In genomic region chr5:53479045-53479655, GRCh38 we compare ENCODE assay signal across 8 cellular contexts. TPM values are rescaled to one million over a fixed set of nuclear protein-coding genes. Genes with fewer than 3 reads are reported as not detected.
DNase-seq lines count a peak whose midpoint lies in the region; ATAC-seq and TF ChIP-seq lines count a peak whose summit lies in the region.

No MANE protein-coding gene starts in this region.

- no peaks in the 10 kb centered on the region for H3K36me3 Mint-ChIP-seq in activated naive CD4-positive, alpha-beta T cell treated with anti-CD3 and anti-CD28 coated beads, Interleukin-2, amount 10 ng/mL, durations not matched to agents 7 days and 5 days
- H3K36me3 Mint-ChIP-seq in activated naive CD8-positive, alpha-beta T cell treated with anti-CD3 and anti-CD28 coated beads for 36 hours: no peaks in the 10 kb centered on the region

- H3K4me1 ChIP-seq in left lung (peaks cover 3 to 44% of the 10 kb centered on the region in 2 donors), upper lobe of right lung (peaks cover 3% of the 10 kb centered on the region)

- no peaks in the 10 kb centered on the region for H3K9me3 Mint-ChIP-seq in activated naive CD4-positive, alpha-beta T cell treated with anti-CD3 and anti-CD28 coated beads, Interleukin-2, amount 10 ng/mL, durations not matched to agents 7 days and 5 days
- H3K9me3 Mint-ChIP-seq in activated naive CD8-positive, alpha-beta T cell treated with anti-CD3 and anti-CD28 coated beads for 36 hours: no peaks in the 10 kb centered on the region

- H3K4me1 Mint-ChIP-seq in activated naive CD4-positive, alpha-beta T cell treated with anti-CD3 and anti-CD28 coated beads, Interleukin-2, amount 10 ng/mL, durations not matched to agents 7 days and 5 days: peaks cover 40% of the 10 kb centered on the region
- peaks cover 24% of the 10 kb centered on the region for H3K4me1 Mint-ChIP-seq in activated naive CD8-positive, alpha-beta T cell treated with anti-CD3 and anti-CD28 coated beads for 36 hours

- peak overlapping the region; percentile 57 to 65 for H3K4me3 ChIP-seq in left lung
- H3K4me3 ChIP-seq in upper lobe of right lung: peak overlapping the region; percentile 71

- peaks cover 73% of the 10 kb centered on the region for H3K27me3 Mint-ChIP-seq in activated naive CD4-positive, alpha-beta T cell treated with anti-CD3 and anti-CD28 coated beads, Interleukin-2, amount 10 ng/mL, durations not matched to agents 7 days and 5 days
- peaks cover 80% of the 10 kb centered on the region for H3K27me3 Mint-ChIP-seq in activated naive CD8-positive, alpha-beta T cell treated with anti-CD3 and anti-CD28 coated beads for 36 hours

- H3K36me3 ChIP-seq in left lung: no peaks in the 10 kb centered on the region
- H3K36me3 ChIP-seq in upper lobe of right lung: no peaks in the 10 kb centered on the region

- TF ChIP-seq CTCF in left lung (IDR thresholded peaks at IDR 0.05) (no peak), upper lobe of right lung (IDR thresholded peaks at IDR 0.05) (no peak)

- CTCF ChIA-PET in activated naive CD4-positive, alpha-beta T cell treated with anti-CD3 and anti-CD28 coated beads, Interleukin-2, amount 10 ng/mL, durations not matched to agents 7 days and 5 days (lab: Charles Lee): interaction anchor here (3.5 kb wide), 1 partner anchor 750 kb away, joined by 17 read pairs; no protein-coding TSS in a partner anchor

- peak overlapping the region; percentile 48 to 69 for H3K27ac ChIP-seq in left lung
- H3K27ac ChIP-seq in upper lobe of right lung: peak overlapping the region; percentile 51

- H3K27ac Mint-ChIP-seq in activated naive CD4-positive, alpha-beta T cell treated with anti-CD3 and anti-CD28 coated beads, Interleukin-2, amount 10 ng/mL, durations not matched to agents 7 days and 5 days: no peak overlapping the region
- peak overlapping the region; percentile 21 for H3K27ac Mint-ChIP-seq in activated naive CD8-positive, alpha-beta T cell treated with anti-CD3 and anti-CD28 coated beads for 36 hours

- H3K9me3 ChIP-seq in left lung: no peaks in the 10 kb centered on the region
- H3K9me3 ChIP-seq in upper lobe of right lung: no peaks in the 10 kb centered on the region

- peaks cover 0 to 67% of the 10 kb centered on the region in 2 donors for H3K27me3 ChIP-seq in left lung
- peaks cover 3% of the 10 kb centered on the region for H3K27me3 ChIP-seq in upper lobe of right lung

- peak overlapping the region; percentile 80 for H3K4me3 Mint-ChIP-seq in activated naive CD4-positive, alpha-beta T cell treated with anti-CD3 and anti-CD28 coated beads, Interleukin-2, amount 10 ng/mL, durations not matched to agents 7 days and 5 days
- H3K4me3 Mint-ChIP-seq in activated naive CD8-positive, alpha-beta T cell treated with anti-CD3 and anti-CD28 coated beads for 36 hours: peak overlapping the region; percentile 87

- intact Hi-C loops in left lung (cut with DNase I): loop anchor here in 1 of 2 donors (5.0 kb wide), 1 partner anchor 748 kb away; no protein-coding TSS in a partner anchor
- intact Hi-C loops in upper lobe of right lung (cut with DNase I): loop anchor here (10.0 kb wide), 1 partner anchor 736 kb away; no protein-coding TSS in a partner anchor

- ATAC-seq in left lung (no peak), upper lobe of right lung (no peak), GM18511 (IDR thresholded peaks at IDR 0.05; ENCODE audit: unreplicated experiment) (no peak), GM21825 (IDR thresholded peaks at IDR 0.05; ENCODE audit: unreplicated experiment) (no peak)

- no peak for DNase-seq in activated naive CD4-positive, alpha-beta T cell treated with anti-CD3 and anti-CD28 coated beads, Interleukin-2, amount 10 ng/mL, durations not matched to agents 7 days and 5 days
- DNase-seq in activated naive CD4-positive, alpha-beta T cell treated with anti-CD3 and anti-CD28 coated beads, Interleukin-2, amount 50 U/mL, for 16 hours: no peak
- DNase-seq in activated naive CD8-positive, alpha-beta T cell treated with anti-CD3 and anti-CD28 coated beads for 36 hours: no peak
- no peak for DNase-seq in left lung
- DNase-seq in upper lobe of right lung: no peak
- DNase-seq in HK-2 (ENCODE audit: unreplicated experiment): no peak

RNA-seq across cellular contexts. Expression of gene FST, which starts 1.3 kb away (rescaled TPM):
- total RNA-seq in activated naive CD8-positive, alpha-beta T cell treated with anti-CD3 and anti-CD28 coated beads for 36 hours: under 1 TPM; 0.10 to 0.22 TPM
- total RNA-seq in left lung: 1 to 10 TPM; 2.1 to 3.7 TPM
- 4.2 TPM for total RNA-seq in upper lobe of right lung
